15 cellular contexts compared by ENCODE assay signal in genomic region chr2:69214898-69215297, GRCh38.
DNase-seq lines count a peak whose midpoint lies in the region; ATAC-seq, FAIRE-seq and TF ChIP-seq lines count a peak whose summit lies in the region.
"Had no signal": no experiment of that assay in that cellular context is flagged by ENCODE, and none has a peak within 500 bp of the region (broad histone marks: within the 10 kb centered on the region; RNA-seq: fewer than 3 reads in every experiment).

No MANE protein-coding gene starts in this region.

- TF ChIP-seq POLR2A in breast epithelium (IDR thresholded peaks at IDR 0.05), result no peak
- TF ChIP-seq POLR2A in transverse colon (IDR thresholded peaks at IDR 0.05), result no peak

- TF ChIP-seq CTCF in MCF 10A (IDR thresholded peaks at IDR 0.05; ENCODE audit: unreplicated experiment) (no peak), breast epithelium (IDR thresholded peaks at IDR 0.05) (no peak), bronchial epithelial cell (IDR thresholded peaks at IDR 0.05; ENCODE audit: insufficient read depth, low read length, severe bottlenecking) (no peak), hepatocyte (IDR thresholded peaks at IDR 0.05; ENCODE audit: poor library complexity) (no peak), GM23338 (conservative IDR thresholded peaks at IDR 0.05; ENCODE audit: low read depth in 2 of 2) (no peak), transverse colon (IDR thresholded peaks at IDR 0.05) (no peak)

- DNase-seq in MCF 10A (ENCODE audit: unreplicated experiment), result peak; percentile 43
- no peak for DNase-seq in breast epithelium (ENCODE audit: low spot score in 2 of 2)
- peak; percentile 42 for DNase-seq in bronchial epithelial cell (ENCODE audit: low read depth)
- peak; percentile 31 for DNase-seq in hepatocyte (ENCODE audit: low spot score)
- no peak for DNase-seq in aorta
- no peak for DNase-seq in GM23338 (ENCODE audit: low spot score)
- no peak for DNase-seq in transverse colon
- DNase-seq: activated CD4-positive, alpha-beta T cell treated with anti-CD3 and anti-CD28 coated beads, Interleukin-2, amount 50 U/mL, for 1 hour; activated naive CD4-positive, alpha-beta T cell treated with anti-CD3 and anti-CD28 coated beads for 36 hours; MM.1S; naive B cell; NCI-H524; stimulated activated naive B cell treated with anti-CD40 and anti-IgM and Interleukin-4, amounts not matched to agents 10 μg/mL and 1 μg/mL and 100 μg/mL, for 72 hours had no signal

- no peak for FAIRE-seq in bronchial epithelial cell (lab: Jason Lieb, UNC)
- FAIRE-seq: H54 had no signal

- peaks cover 9% of the 10 kb centered on the region for H3K4me1 Mint-ChIP-seq in MCF 10A (ENCODE audit: insufficient read depth, unreplicated experiment)
- no peaks in the 10 kb centered on the region for H3K4me1 Mint-ChIP-seq in GM23338
- H3K4me1 Mint-ChIP-seq: naive B cell; stimulated activated naive B cell treated with anti-CD40 and anti-IgM and Interleukin-4, amounts not matched to agents 10 μg/mL and 1 μg/mL and 100 μg/mL, for 72 hours had no signal

- H3K36me3 ChIP-seq in breast epithelium (no peaks in the 10 kb centered on the region), bronchial epithelial cell (ENCODE audit: control insufficient read depth, insufficient read depth, low read length) (no peaks in the 10 kb centered on the region), hepatocyte (replicated peaks; ENCODE audit: insufficient read depth, low read depth) (no peaks in the 10 kb centered on the region), aorta (ENCODE audit: control insufficient read depth in 1 of 2, insufficient read depth in 2 of 2, low read length in 1 of 2) (peaks cover 0 to 1% of the 10 kb centered on the region in 2 donors), GM23338 (ENCODE audit: insufficient read depth) (no peaks in the 10 kb centered on the region), transverse colon (no peaks in the 10 kb centered on the region)

- no peaks in the 10 kb centered on the region for H3F3A ChIP-seq in GM23338 (replicated peaks; ENCODE audit: low read depth)

- H3K9me3 ChIP-seq in breast epithelium (no peaks in the 10 kb centered on the region), hepatocyte (ENCODE audit: low read depth) (no peaks in the 10 kb centered on the region), aorta (ENCODE audit: control insufficient read depth, low read length) (no peaks in the 10 kb centered on the region), transverse colon (no peaks in the 10 kb centered on the region)

- in situ Hi-C loops in transverse colon (cut with MboI; ENCODE audit: low pct_ligation_motif_present in 1 of 4, low pct_unique_long_range_greater_than_20kb in 1 of 4, low sequenced_read_pairs in 3 of 4), result no loop called here

- H3K4me3 ChIP-seq in breast epithelium (no peak overlapping the region), bronchial epithelial cell (ENCODE audit: low read depth, low read length) (no peak overlapping the region), hepatocyte (no peak overlapping the region), aorta (ENCODE audit: low read length in 2 of 2) (no peak overlapping the region), GM23338 (no peak overlapping the region), transverse colon (no peak overlapping the region)

- H3K4me2 ChIP-seq in hepatocyte (no peak overlapping the region), GM23338 (no peak overlapping the region)

- POLR2A ChIA-PET in MCF 10A (lab: Yijun Ruan, JAX), result no interaction called here

- WGBS in hepatocyte (ENCODE audit: low lambda C conversion rate, missing lambda C conversion rate), result 82% methylated on average over 5 of the region's 5 CpGs
- WGBS in aorta, 2 donors, result 39 to 45% methylated on average over 5 of the region's 5 CpGs
- 57 to 79% methylated on average over 5 of the region's 5 CpGs for WGBS in transverse colon (ENCODE audit: low coverage in 1 of 2), 2 donors

- H3K9me2 ChIP-seq in hepatocyte (replicated peaks; ENCODE audit: insufficient read depth) (no peaks in the 10 kb centered on the region), GM23338 (ENCODE audit: insufficient read depth) (0 out of 2 replicates have a peak, but pooled peaks cover 4% of the 10 kb centered on the region)

- H4K20me1 ChIP-seq in hepatocyte (ENCODE audit: insufficient read depth, poor library complexity, severe bottlenecking) (no peaks in the 10 kb centered on the region), GM23338 (replicated peaks; ENCODE audit: insufficient read depth) (no peaks in the 10 kb centered on the region)

- no TSS peak for BruUV-seq in MCF 10A (replicated peaks; lab: Mats Ljungman, UMichigan)

- H3K4me3 Mint-ChIP-seq in MCF 10A (ENCODE audit: unreplicated experiment), result no peak overlapping the region
- H3K4me3 Mint-ChIP-seq in GM23338, result no peak overlapping the region
- H3K4me3 Mint-ChIP-seq: activated naive CD4-positive, alpha-beta T cell treated with anti-CD3 and anti-CD28 coated beads for 36 hours; naive B cell; stimulated activated naive B cell treated with anti-CD40 and anti-IgM and Interleukin-4, amounts not matched to agents 10 μg/mL and 1 μg/mL and 100 μg/mL, for 72 hours had no signal

- no peak overlapping the region for H2AFZ ChIP-seq in hepatocyte
- H2AFZ ChIP-seq in GM23338, result no peak overlapping the region

- CTCF ChIA-PET in MCF 10A (lab: Yijun Ruan, JAX), result interaction anchor here (0.6 kb wide), 1 partner anchor 13 kb away, joined by 3 read pairs; no protein-coding TSS in a partner anchor

- intact Hi-C loops in MCF 10A (cut with micrococcal nuclease), result no loop called here
- intact Hi-C loops in breast epithelium (cut with DNase I; ENCODE audit: low total_unique reads), result no loop called here
- intact Hi-C loops in aorta (cut with DNase I), result no loop called here
- intact Hi-C loops in transverse colon (cut with DNase I; ENCODE audit: low total_unique reads), result no loop called here

- TF ChIP-seq EP300 in transverse colon (IDR thresholded peaks at IDR 0.05; ENCODE audit: low read depth), result no peak

- H3K36me3 Mint-ChIP-seq in MCF 10A (ENCODE audit: insufficient read depth, unreplicated experiment) (no peaks in the 10 kb centered on the region), GM23338 (ENCODE audit: low read depth) (no peaks in the 10 kb centered on the region)
- H3K36me3 Mint-ChIP-seq: naive B cell; stimulated activated naive B cell treated with anti-CD40 and anti-IgM and Interleukin-4, amounts not matched to agents 10 μg/mL and 1 μg/mL and 100 μg/mL, for 72 hours had no signal

- no peaks in the 10 kb centered on the region for H3K79me2 ChIP-seq in hepatocyte
- H3K79me2 ChIP-seq in GM23338 (replicated peaks; ENCODE audit: insufficient read depth), result no peaks in the 10 kb centered on the region

- H3K27me3 ChIP-seq in breast epithelium (no peaks in the 10 kb centered on the region), bronchial epithelial cell (ENCODE audit: control insufficient read depth, insufficient read depth, low read length) (no peaks in the 10 kb centered on the region), hepatocyte (no peaks in the 10 kb centered on the region), aorta (ENCODE audit: control insufficient read depth in 1 of 2, insufficient read depth in 2 of 2, low read length in 1 of 2) (no peaks in the 10 kb centered on the region), GM23338 (ENCODE audit: insufficient read depth) (no peaks in the 10 kb centered on the region), transverse colon (no peaks in the 10 kb centered on the region)

- H3K27me3 Mint-ChIP-seq in MCF 10A (ENCODE audit: insufficient read depth, unreplicated experiment) (no peaks in the 10 kb centered on the region), GM23338 (ENCODE audit: insufficient read depth, low read depth, poor library complexity) (peaks cover 4% of the 10 kb centered on the region)

- H3K27ac ChIP-seq in breast epithelium (peak overlapping the region in 1 of 2 donors; percentile 26), hepatocyte (peak overlapping the region; percentile 58), aorta (ENCODE audit: low read depth in 1 of 2, low read length in 2 of 2) (peak overlapping the region; percentile 64 to 68), GM23338 (ENCODE audit: low read depth) (no peak overlapping the region), transverse colon (no peak overlapping the region)

- no peaks in the 10 kb centered on the region for H3K9me3 Mint-ChIP-seq in MCF 10A (ENCODE audit: unreplicated experiment)
- H3K9me3 Mint-ChIP-seq in GM23338, result no peaks in the 10 kb centered on the region
- H3K9me3 Mint-ChIP-seq: activated naive CD4-positive, alpha-beta T cell treated with anti-CD3 and anti-CD28 coated beads for 36 hours; naive B cell; stimulated activated naive B cell treated with anti-CD40 and anti-IgM and Interleukin-4, amounts not matched to agents 10 μg/mL and 1 μg/mL and 100 μg/mL, for 72 hours had no signal

- ATAC-seq in aorta (ENCODE audit: low FRiP score) (no peak), GM23338 (no peak), GM19023 (IDR thresholded peaks at IDR 0.05; ENCODE audit: unreplicated experiment) (no peak)
- ATAC-seq: stimulated activated naive B cell treated with anti-CD40 and anti-IgM and Interleukin-4, amounts not matched to agents 10 μg/mL and 1 μg/mL and 100 μg/mL, for 72 hours had no signal

- H3K4me1 ChIP-seq in breast epithelium (no peaks in the 10 kb centered on the region), hepatocyte (ENCODE audit: insufficient read depth) (no peaks in the 10 kb centered on the region), aorta (ENCODE audit: control insufficient read depth in 1 of 2, insufficient read depth in 2 of 2, low read length in 2 of 2) (peaks cover 10 to 13% of the 10 kb centered on the region in 2 donors), GM23338 (ENCODE audit: insufficient read depth) (peaks cover 11% of the 10 kb centered on the region), transverse colon (peaks cover 0 to 6% (median 0%) of the 10 kb centered on the region in 4 donors)

- H3K27ac Mint-ChIP-seq in MCF 10A (ENCODE audit: low read depth, unreplicated experiment) (no peak overlapping the region), GM23338 (no peak overlapping the region)
- H3K27ac Mint-ChIP-seq: activated naive CD4-positive, alpha-beta T cell treated with anti-CD3 and anti-CD28 coated beads for 36 hours; naive B cell; stimulated activated naive B cell treated with anti-CD40 and anti-IgM and Interleukin-4, amounts not matched to agents 10 μg/mL and 1 μg/mL and 100 μg/mL, for 72 hours had no signal

TF ChIP-seq in GM23338, 12 proteins besides CTCF, POLR2A, EP300 and RAD21 (continues in another document):
- TF ChIP-seq STAT1 (IDR thresholded peaks at IDR 0.05; ENCODE audit: unreplicated experiment) (no peak), ETS1 (IDR thresholded peaks at IDR 0.05) (no peak), POLR2AphosphoS5 (IDR thresholded peaks at IDR 0.05; ENCODE audit: low read depth) (no peak), NANOG (IDR thresholded peaks at IDR 0.05; ENCODE audit: borderline replicate concordance) (no peak)

Comparison
In these comparisons a context has a peak if more than half of its experiments do, and no peak if none do; other contexts are left out.
1. DNase-seq: peak in MCF 10A (single experiment), bronchial epithelial cell (single experiment) and hepatocyte (single experiment); none in breast epithelium (0 of 2), aorta (0 of 2), GM23338 (single experiment) and transverse colon (single experiment).
2. H3K27ac ChIP-seq: peak in hepatocyte (single experiment) and aorta (2 of 2); none in GM23338 (single experiment) and transverse colon (0 of 4).